ENCODE assay signal across 8 cellular contexts in genomic region chr4:153488719-153489384, GRCh38. TPM values are rescaled to one million over a fixed set of nuclear protein-coding genes. Genes with fewer than 3 reads are reported as not detected.
DNase-seq lines count a peak whose midpoint lies in the region; ATAC-seq and TF ChIP-seq lines count a peak whose summit lies in the region.

No MANE protein-coding gene starts in this region.

- ATAC-seq in GM21619 (IDR thresholded peaks at IDR 0.05; ENCODE audit: unreplicated experiment) (peak; percentile 35), esophagus mucosa (no peak), SK-N-SH treated with all-trans-retinoic acid at 6 μM for 48 hours (no peak)

- H3K36me3 ChIP-seq in KOPT-K1 (ENCODE audit: insufficient read depth, low read length), result peaks cover 37% of the 10 kb centered on the region
- H3K36me3 ChIP-seq in brain microvascular endothelial cell (replicated peaks), result no peaks in the 10 kb centered on the region
- H3K36me3 ChIP-seq in mucosa of rectum (ENCODE audit: control insufficient read depth in 2 of 2, insufficient read depth in 2 of 2, low read length in 2 of 2), result no peaks in the 10 kb centered on the region

- peaks cover 19 to 24% of the 10 kb centered on the region in 2 donors for H3K4me1 ChIP-seq in mucosa of rectum (ENCODE audit: control insufficient read depth in 2 of 2, insufficient read depth in 2 of 2, low read length in 2 of 2)

- peak overlapping the region in 1 of 2 donors; percentile 36 for H3K9ac ChIP-seq in mucosa of rectum (ENCODE audit: low read depth in 1 of 2, low read length in 2 of 2)

- H3K4me3 ChIP-seq in GM12875 (ENCODE audit: low read depth, low read length) (peak overlapping the region; percentile 65), brain microvascular endothelial cell (ENCODE audit: low read depth, low read length) (peak overlapping the region; percentile 12), mucosa of rectum (ENCODE audit: low read length in 2 of 2) (peak overlapping the region; percentile 33 to 58)

- peak overlapping the region; percentile 58 for H3K27ac ChIP-seq in KOPT-K1 (ENCODE audit: low read depth, low read length, poor library complexity, severe bottlenecking)
- H3K27ac ChIP-seq in brain microvascular endothelial cell, result peak overlapping the region; percentile 70
- H3K27ac ChIP-seq in mucosa of rectum (ENCODE audit: low read depth in 2 of 2, low read length in 2 of 2), result peak overlapping the region; percentile 55 to 78

- H3K27me3 ChIP-seq in brain microvascular endothelial cell (replicated peaks) (no peaks in the 10 kb centered on the region), mucosa of rectum (ENCODE audit: control insufficient read depth in 2 of 2, insufficient read depth in 2 of 2, low read length in 2 of 2) (no peaks in the 10 kb centered on the region)

- in situ Hi-C loops in brain microvascular endothelial cell (cut with HindIII; ENCODE audit: low pct_ligation_motif_present, low sequenced_read_pairs), result no loop called here

- no peak for TF ChIP-seq CTCF in GM12875 (IDR thresholded peaks at IDR 0.05; ENCODE audit: borderline replicate concordance, insufficient read depth, low read depth, low read length)
- TF ChIP-seq CTCF in brain microvascular endothelial cell (IDR thresholded peaks at IDR 0.05; ENCODE audit: low read depth, low read length, missing control alignments), result no peak

- peak; percentile 52 for DNase-seq in brain microvascular endothelial cell
- DNase-seq in iPS-NIHi11 (ENCODE audit: low spot score), result no peak

- H3K9me3 ChIP-seq in KOPT-K1 (ENCODE audit: insufficient read depth, low read length, poor library complexity, severe bottlenecking) (no peaks in the 10 kb centered on the region), mucosa of rectum (ENCODE audit: control insufficient read depth in 2 of 2, low read length in 2 of 2) (no peaks in the 10 kb centered on the region)

TF ChIP-seq in SK-N-SH treated with all-trans-retinoic acid at 6 μM for 48 hours, 23 proteins besides CTCF, POLR2A, EP300 and RAD21:
- TF ChIP-seq, protein P1, sequence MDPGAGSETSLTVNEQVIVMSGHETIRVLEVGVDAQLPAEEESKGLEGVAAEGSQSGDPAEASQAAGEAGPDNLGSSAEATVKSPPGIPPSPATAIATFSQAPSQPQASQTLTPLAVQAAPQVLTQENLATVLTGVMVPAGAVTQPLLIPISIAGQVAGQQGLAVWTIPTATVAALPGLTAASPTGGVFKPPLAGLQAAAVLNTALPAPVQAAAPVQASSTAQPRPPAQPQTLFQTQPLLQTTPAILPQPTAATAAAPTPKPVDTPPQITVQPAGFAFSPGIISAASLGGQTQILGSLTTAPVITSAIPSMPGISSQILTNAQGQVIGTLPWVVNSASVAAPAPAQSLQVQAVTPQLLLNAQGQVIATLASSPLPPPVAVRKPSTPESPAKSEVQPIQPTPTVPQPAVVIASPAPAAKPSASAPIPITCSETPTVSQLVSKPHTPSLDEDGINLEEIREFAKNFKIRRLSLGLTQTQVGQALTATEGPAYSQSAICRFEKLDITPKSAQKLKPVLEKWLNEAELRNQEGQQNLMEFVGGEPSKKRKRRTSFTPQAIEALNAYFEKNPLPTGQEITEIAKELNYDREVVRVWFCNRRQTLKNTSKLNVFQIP (CRISPR knock-in tag; IDR thresholded peaks at IDR 0.05; ENCODE audit: borderline replicate concordance, low read depth), result no peak
- TF ChIP-seq, protein P2, sequence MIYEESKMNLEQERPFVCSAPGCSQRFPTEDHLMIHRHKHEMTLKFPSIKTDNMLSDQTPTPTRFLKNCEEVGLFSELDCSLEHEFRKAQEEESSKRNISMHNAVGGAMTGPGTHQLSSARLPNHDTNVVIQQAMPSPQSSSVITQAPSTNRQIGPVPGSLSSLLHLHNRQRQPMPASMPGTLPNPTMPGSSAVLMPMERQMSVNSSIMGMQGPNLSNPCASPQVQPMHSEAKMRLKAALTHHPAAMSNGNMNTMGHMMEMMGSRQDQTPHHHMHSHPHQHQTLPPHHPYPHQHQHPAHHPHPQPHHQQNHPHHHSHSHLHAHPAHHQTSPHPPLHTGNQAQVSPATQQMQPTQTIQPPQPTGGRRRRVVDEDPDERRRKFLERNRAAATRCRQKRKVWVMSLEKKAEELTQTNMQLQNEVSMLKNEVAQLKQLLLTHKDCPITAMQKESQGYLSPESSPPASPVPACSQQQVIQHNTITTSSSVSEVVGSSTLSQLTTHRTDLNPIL (CRISPR knock-in tag; IDR thresholded peaks at IDR 0.05; ENCODE audit: low read depth), result no peak
- TF ChIP-seq TSHZ2 (CRISPR knock-in tag; IDR thresholded peaks at IDR 0.05) (no peak), RARB (CRISPR knock-in tag; IDR thresholded peaks at IDR 0.05) (no peak), OSR1 (CRISPR knock-in tag; IDR thresholded peaks at IDR 0.05) (no peak), ISL1 (CRISPR knock-in tag; IDR thresholded peaks at IDR 0.05) (no peak), ZC3H10 (CRISPR knock-in tag; IDR thresholded peaks at IDR 0.05) (no peak)

RNA-seq across cellular contexts. Expression of gene TMEM131L, which starts 22.7 kb away (rescaled TPM):
- total RNA-seq in esophagus mucosa, result 14.7 TPM

Comparison
In these comparisons a context has a peak if more than half of its experiments do, and no peak if none do; other contexts are left out.
1. H3K4me3 ChIP-seq: peak in every context shown above with its lines; median percentile 65 in GM12875; 46 in mucosa of rectum; 12 in brain microvascular endothelial cell.